ENCODE assay signal across 8 cellular contexts in genomic region chr21:38806153-38806941, GRCh38. TPM values are rescaled to one million over a fixed set of nuclear protein-coding genes. Genes with fewer than 3 reads are reported as not detected.
A peak's percentile ranks its signal among the peaks of the same experiment; 100 is the strongest.
DNase-seq lines count a peak whose midpoint lies in the region; ATAC-seq and TF ChIP-seq lines count a peak whose summit lies in the region.

No MANE protein-coding gene starts in this region.

- H3K79me2 ChIP-seq in MM.1S (ENCODE audit: low read length) (no peaks in the 10 kb centered on the region), fibroblast of lung (ENCODE audit: control insufficient read depth, insufficient read depth, low read length) (peaks cover 53% of the 10 kb centered on the region)

- H3K4me1 ChIP-seq in MM.1S (ENCODE audit: low read length), result 0 out of 2 replicates have a peak, but pooled peaks cover 5% of the 10 kb centered on the region
- H3K4me1 ChIP-seq in fibroblast of lung (ENCODE audit: control insufficient read depth, extremely low read depth, insufficient read depth, low read length), result peaks cover 5% of the 10 kb centered on the region

- no peak overlapping the region for H3K9ac ChIP-seq in MM.1S (ENCODE audit: low read length)
- H3K9ac ChIP-seq in fibroblast of lung (ENCODE audit: insufficient read depth, low read length), result peak overlapping the region; percentile 91

- intact Hi-C loops in CD4-positive, alpha-beta T cell (cut with DNase I, micrococcal nuclease), result loop anchor here in 1 of 2 experiments (5.0 to 10.0 kb wide), 3 partner anchors 376 to 638 kb away; partner anchors contain the start of genes LCA5L and PSMG1

- H2AFZ ChIP-seq in MM.1S (ENCODE audit: low read length) (peak overlapping the region; percentile 12; the same call in 1 of the 2 replicates), fibroblast of lung (ENCODE audit: low read length) (no peak overlapping the region)

- peak overlapping the region; percentile 90 for H3K4me3 Mint-ChIP-seq in CD4-positive, alpha-beta T cell
- peak overlapping the region; percentile 90 for H3K4me3 Mint-ChIP-seq in osteocyte (ENCODE audit: unreplicated experiment)

- peak overlapping the region; percentile 64 for H3K4me3 ChIP-seq in MM.1S (ENCODE audit: low read length)
- peak overlapping the region; percentile 71 to 93 (median 86) for H3K4me3 ChIP-seq in fibroblast of lung (replicated peaks in 1 of 4; ENCODE audit: control extremely low read depth in 1 of 4, insufficient read depth in 1 of 4, low read depth in 3 of 4, low read length in 4 of 4)

- H3K27me3 ChIP-seq in CD4-positive, alpha-beta T cell (ENCODE audit: control insufficient read depth, insufficient read depth, low read length), result no peaks in the 10 kb centered on the region
- H3K27me3 ChIP-seq in MM.1S (replicated peaks; ENCODE audit: insufficient read depth, low read length) (peaks cover 60% of the 10 kb centered on the region), fibroblast of lung (ENCODE audit: control insufficient read depth, insufficient read depth, low read length) (no peaks in the 10 kb centered on the region)

- H3K9me3 Mint-ChIP-seq in CD4-positive, alpha-beta T cell, result no peaks in the 10 kb centered on the region
- no peaks in the 10 kb centered on the region for H3K9me3 Mint-ChIP-seq in osteocyte (ENCODE audit: unreplicated experiment)

- H3K4me1 Mint-ChIP-seq in CD4-positive, alpha-beta T cell (ENCODE audit: low read depth), result peaks cover 42% of the 10 kb centered on the region
- H3K4me1 Mint-ChIP-seq in osteocyte (ENCODE audit: unreplicated experiment), result peaks cover 40% of the 10 kb centered on the region

- H3K4me2 ChIP-seq in MM.1S (ENCODE audit: low read depth, low read length) (peak overlapping the region; percentile 90), fibroblast of lung (ENCODE audit: extremely low read depth, insufficient read depth, low read length) (peak overlapping the region; percentile 51)

- H3K9me3 ChIP-seq in CD4-positive, alpha-beta T cell (ENCODE audit: control insufficient read depth, low read length), result no peaks in the 10 kb centered on the region
- no peaks in the 10 kb centered on the region for H3K9me3 ChIP-seq in MM.1S (replicated peaks; ENCODE audit: insufficient read depth, low read length)
- H3K9me3 ChIP-seq in fibroblast of lung (ENCODE audit: control insufficient read depth, insufficient read depth, low read depth, low read length), result no peaks in the 10 kb centered on the region

- POLR2A ChIA-PET in CD4-positive, alpha-beta T cell (lab: Charles Lee), result interaction anchor here (0.6 to 3.4 kb wide), 4 partner anchors 8 to 52 kb away, joined by 3 to 7 read pairs (median 4); no protein-coding TSS in a partner anchor

- TF ChIP-seq CTCF in CD4-positive, alpha-beta T cell (IDR thresholded peaks at IDR 0.05), result no peak
- no peak for TF ChIP-seq CTCF in MM.1S (IDR thresholded peaks at IDR 0.05; ENCODE audit: low read length)
- peak in 1 of 2 donors; percentile 10 for TF ChIP-seq CTCF in fibroblast of lung (conservative IDR thresholded peaks at IDR 0.05 in 1 of 2, IDR thresholded peaks at IDR 0.05 in 1 of 2; ENCODE audit: low read depth in 1 of 2, low read length in 2 of 2)
- TF ChIP-seq CTCF in osteocyte (IDR thresholded peaks at IDR 0.05), result peak; percentile 29

- H3K27ac Mint-ChIP-seq in CD4-positive, alpha-beta T cell, result peak overlapping the region; percentile 64
- H3K27ac Mint-ChIP-seq in osteocyte (ENCODE audit: unreplicated experiment), result peak overlapping the region; percentile 81

- peaks cover 13% of the 10 kb centered on the region for H3K36me3 Mint-ChIP-seq in CD4-positive, alpha-beta T cell (ENCODE audit: low read depth)
- peaks cover 13% of the 10 kb centered on the region for H3K36me3 Mint-ChIP-seq in osteocyte (ENCODE audit: unreplicated experiment)

- CTCF ChIA-PET in CD4-positive, alpha-beta T cell (lab: Charles Lee), result interaction anchor here (0.6 kb wide), 1 partner anchor 51 kb away, joined by 3 read pairs; no protein-coding TSS in a partner anchor

- H3K27ac ChIP-seq in CD4-positive, alpha-beta T cell (ENCODE audit: low read depth, low read length), result peak overlapping the region; percentile 30
- no peak overlapping the region for H3K27ac ChIP-seq in MM.1S (ENCODE audit: low read length)
- peak overlapping the region; percentile 83 for H3K27ac ChIP-seq in fibroblast of lung (ENCODE audit: insufficient read depth, low read length)

- H4K20me1 ChIP-seq in MM.1S (ENCODE audit: insufficient read depth, low read length) (no peaks in the 10 kb centered on the region), fibroblast of lung (ENCODE audit: control insufficient read depth, extremely low read depth, insufficient read depth, low read length) (no peaks in the 10 kb centered on the region)

- peak in 6 of 10 experiments; percentile 8 to 43 (median 18) for DNase-seq in CD4-positive, alpha-beta T cell
- DNase-seq in MM.1S, result no peak
- DNase-seq in activated T-cell treated with anti-CD3 and anti-CD28 coated beads, Interleukin-2, amount 50 U/mL, for 48 hours, result peak; percentile 49 to 56
- peak in 1 of 2 donors; percentile 10 for DNase-seq in fibroblast of lung (ENCODE audit: low read depth in 2 of 2)
- no peak for DNase-seq in osteocyte (ENCODE audit: extremely low spot score, unreplicated experiment)
- DNase-seq in SHP77 (lab: John Stamatoyannopoulos, UW), result no peak
- no peak for DNase-seq in SKM-1 treated with dmso at 0.1 percent for 144 hours (lab: John Stamatoyannopoulos, UW; ENCODE audit: unreplicated experiment)

- H3K36me3 ChIP-seq in MM.1S (replicated peaks; ENCODE audit: insufficient read depth, low read length) (no peaks in the 10 kb centered on the region), fibroblast of lung (ENCODE audit: control insufficient read depth, insufficient read depth, low read length) (peaks cover 2% of the 10 kb centered on the region)

- peak; percentile 27 for ATAC-seq in CD4-positive, alpha-beta T cell (ENCODE audit: poor library complexity)
- ATAC-seq in GM21390 (IDR thresholded peaks at IDR 0.05; ENCODE audit: unreplicated experiment), result peak; percentile 20

- no peaks in the 10 kb centered on the region for H3K9me2 ChIP-seq in MM.1S (replicated peaks; ENCODE audit: insufficient read depth, low read length)

- H3F3A ChIP-seq in MM.1S (ENCODE audit: insufficient read depth, low read length), result no peaks in the 10 kb centered on the region

- H3K27me3 Mint-ChIP-seq in CD4-positive, alpha-beta T cell, result no peaks in the 10 kb centered on the region
- no peaks in the 10 kb centered on the region for H3K27me3 Mint-ChIP-seq in osteocyte (ENCODE audit: unreplicated experiment)

RNA-seq across cellular contexts. Expression of gene ETS2, which starts 0.6 kb away (rescaled TPM):
- 10 to 100 TPM; 11.4 to 13.9 TPM for total RNA-seq in CD4-positive, alpha-beta T cell
- total RNA-seq in fibroblast of lung, result 70.4 and 77.3 TPM in 2 replicates
- 28.0 and 60.5 TPM in 2 replicates for polyA plus RNA-seq in fibroblast of lung
- polyA plus RNA-seq in fibroblast of lung (2012), result 21.6 and 41.3 TPM in 2 replicates
- polyA minus RNA-seq in fibroblast of lung (ENCODE audit: low replicate concordance), result 30.0 and 65.8 TPM in 2 replicates
- 18.2 and 18.8 TPM in 2 replicates for total RNA-seq in osteocyte

Comparison
In these comparisons a context has a peak if more than half of its experiments do, and no peak if none do; other contexts are left out.
1. DNase-seq: peak in CD4-positive, alpha-beta T cell (6 of 10) and activated T-cell treated with anti-CD3 and anti-CD28 coated beads, Interleukin-2, amount 50 U/mL, for 48 hours (2 of 2); none in MM.1S (single experiment), osteocyte (single experiment), SHP77 (0 of 2) and SKM-1 treated with dmso at 0.1 percent for 144 hours (single experiment).